ENCODE assay signal across 26 cellular contexts in the genomic region with DNA sequence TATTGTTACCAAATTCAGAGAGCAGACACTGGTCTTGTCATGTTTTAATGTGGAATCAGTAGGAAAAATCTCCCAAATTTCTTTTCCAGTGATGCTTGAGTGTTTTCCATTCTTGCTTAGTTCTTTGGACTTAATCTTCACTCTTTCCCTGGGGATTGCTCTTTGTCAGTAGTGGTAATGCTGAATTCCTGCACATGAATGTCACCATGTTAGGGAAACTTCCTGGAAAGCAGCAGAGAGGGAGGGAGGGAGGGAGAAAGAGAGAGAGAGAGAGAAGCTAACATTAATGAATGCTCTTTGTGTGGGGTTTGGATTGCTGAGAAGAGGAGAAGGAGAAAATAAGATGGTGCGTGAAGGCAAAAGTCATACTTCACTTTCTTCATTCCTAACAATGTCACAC.
A peak's percentile ranks its signal among the peaks of the same experiment; 100 is the strongest.
DNase-seq lines count a peak whose midpoint lies in the region; ATAC-seq and TF ChIP-seq lines count a peak whose summit lies in the region.
"Had no signal": no experiment of that assay in that cellular context is flagged by ENCODE, and none has a peak within 500 bp of the region (broad histone marks: within the 10 kb centered on the region; RNA-seq: fewer than 3 reads in every experiment).

No MANE protein-coding gene starts in this region.

- in situ Hi-C loops in HAP-1 (cut with MboI; ENCODE audit: low sequenced_read_pairs): no loop called here

- H3K4me1 Mint-ChIP-seq in WTC11: peaks cover 8% of the 10 kb centered on the region

- no peak overlapping the region for H2BK15ac ChIP-seq in neuronal stem cell (ENCODE audit: low read length)

- H3K27me3 ChIP-seq in HAP-1 (ENCODE audit: low read depth) (no peaks in the 10 kb centered on the region), gastroesophageal sphincter (no peaks in the 10 kb centered on the region), neuronal stem cell (ENCODE audit: control insufficient read depth in 3 of 3, insufficient read depth in 3 of 3, low read depth in 1 of 3, low read length in 3 of 3) (no peaks in the 10 kb centered on the region), sigmoid colon (no peaks in the 10 kb centered on the region)

- TF ChIP-seq CTCF in WTC11 (IDR thresholded peaks at IDR 0.05) (no peak), gastroesophageal sphincter (IDR thresholded peaks at IDR 0.05) (no peak), sigmoid colon (IDR thresholded peaks at IDR 0.05) (no peak)

- no peak overlapping the region for H2BK120ac ChIP-seq in neuronal stem cell (ENCODE audit: low read depth, low read length)

- H4K91ac ChIP-seq in neuronal stem cell (ENCODE audit: low read depth, low read length, poor library complexity): no peak overlapping the region

- no peak overlapping the region for H3K23ac ChIP-seq in neuronal stem cell (ENCODE audit: low read depth, low read length, poor library complexity)

- no peaks in the 10 kb centered on the region for H3K36me3 Mint-ChIP-seq in WTC11
- H3K36me3 Mint-ChIP-seq: CD8-positive, alpha-beta T cell had no signal

- no peak for TF ChIP-seq EP300 in gastroesophageal sphincter (IDR thresholded peaks at IDR 0.05)
- TF ChIP-seq EP300 in sigmoid colon (IDR thresholded peaks at IDR 0.05): no peak

- H2AFZ ChIP-seq in neuronal stem cell (ENCODE audit: low read length): peak overlapping the region; percentile 17

- 75 to 89% methylated on average over 1 of the region's 1 CpG for WGBS in gastroesophageal sphincter (ENCODE audit: low coverage in 1 of 2), 2 donors
- WGBS in neuronal stem cell (ENCODE audit: extremely low coverage in 2 of 2, insufficient read length in 2 of 2, insufficient replicate concordance in 1 of 2), 2 donors: no CpG with 5 or more reads among the region's 1 CpG
- WGBS in sigmoid colon, 2 donors: 88 to 100% methylated on average over 1 of the region's 1 CpG

- TF ChIP-seq POLR2A in gastroesophageal sphincter (IDR thresholded peaks at IDR 0.05) (no peak), sigmoid colon (IDR thresholded peaks at IDR 0.05) (no peak)

- peak; percentile 26; the same call in 1 of the 2 replicates for ATAC-seq in WTC11
- peak; percentile 44 for ATAC-seq in gastroesophageal sphincter
- ATAC-seq: CD8-positive, alpha-beta T cell; GM12878 had no signal

- no peaks in the 10 kb centered on the region for H3K27me3 Mint-ChIP-seq in WTC11 (ENCODE audit: low read depth)

- intact Hi-C loops in sigmoid colon (cut with DNase I): no loop called here

- H3K14ac ChIP-seq in neuronal stem cell (ENCODE audit: low read length): no peak overlapping the region

- H3K4ac ChIP-seq in neuronal stem cell (ENCODE audit: low read length): no peak overlapping the region

- no peak overlapping the region for H3K4me3 ChIP-seq in HAP-1
- H3K4me3 ChIP-seq in gastroesophageal sphincter: no peak overlapping the region
- H3K4me3 ChIP-seq in neuronal stem cell (ENCODE audit: low read length in 2 of 2): no peak overlapping the region
- no peak overlapping the region for H3K4me3 ChIP-seq in sigmoid colon
- H3K4me3 ChIP-seq: GM12878 had no signal

- H2AK5ac ChIP-seq in neuronal stem cell (ENCODE audit: low read depth, low read length): no peak overlapping the region

- no peak overlapping the region for H3K27ac ChIP-seq in gastroesophageal sphincter
- H3K27ac ChIP-seq in neuronal stem cell (replicated peaks; ENCODE audit: low read length): no peak overlapping the region
- no peak overlapping the region for H3K27ac ChIP-seq in sigmoid colon

- H3K36me3 ChIP-seq in HAP-1 (replicated peaks): no peaks in the 10 kb centered on the region
- H3K36me3 ChIP-seq in gastroesophageal sphincter: no peaks in the 10 kb centered on the region
- H3K36me3 ChIP-seq in neuronal stem cell (replicated peaks in 1 of 2; ENCODE audit: control insufficient read depth in 2 of 2, insufficient read depth in 2 of 2, low read length in 2 of 2): no peaks in the 10 kb centered on the region
- no peaks in the 10 kb centered on the region for H3K36me3 ChIP-seq in sigmoid colon

- no peaks in the 10 kb centered on the region for H3K79me1 ChIP-seq in neuronal stem cell (ENCODE audit: low read depth, low read length)

- POLR2A ChIA-PET in WTC11 (lab: Charles Lee): no interaction called here

- no peak overlapping the region for H3K27ac Mint-ChIP-seq in WTC11
- H3K27ac Mint-ChIP-seq: CD8-positive, alpha-beta T cell; HFFc6 had no signal

- H3K9me3 Mint-ChIP-seq in WTC11: peaks cover 4% of the 10 kb centered on the region; the same call in 1 of the 2 replicates
- H3K9me3 Mint-ChIP-seq: CD8-positive, alpha-beta T cell had no signal

- no peak overlapping the region for H3K9ac ChIP-seq in neuronal stem cell (ENCODE audit: low read depth, low read length, poor library complexity)

- no peak overlapping the region for H2BK5ac ChIP-seq in neuronal stem cell (ENCODE audit: low read length)

- H3K9me3 ChIP-seq in HAP-1 (no peaks in the 10 kb centered on the region), gastroesophageal sphincter (no peaks in the 10 kb centered on the region), neuronal stem cell (replicated peaks in 1 of 2; ENCODE audit: control insufficient read depth in 2 of 2, insufficient read depth in 1 of 2, low read depth in 1 of 2, low read length in 2 of 2) (peaks cover 0 to 4% of the 10 kb centered on the region in 2 donors), sigmoid colon (no peaks in the 10 kb centered on the region)
- H3K9me3 ChIP-seq: Caco-2 had no signal

- H3K4me3 Mint-ChIP-seq in WTC11: no peak overlapping the region
- H3K4me3 Mint-ChIP-seq: CD8-positive, alpha-beta T cell; HFFc6 had no signal

- H3K4me2 ChIP-seq in neuronal stem cell (ENCODE audit: insufficient read depth, low read length, poor library complexity, severe bottlenecking): no peak overlapping the region

- DNase-seq in HAP-1 (ENCODE audit: low spot score in 2 of 2) (peak; percentile 24 to 79), WTC11 (ENCODE audit: low spot score) (no peak), neuronal stem cell (ENCODE audit: low spot score) (no peak), sigmoid colon (no peak), amygdala (lab: John Stamatoyannopoulos, UW) (no peak)
- DNase-seq in activated CD4-positive, CD25-positive, alpha-beta regulatory T cell treated with anti-CD3 and anti-CD28 coated beads, Interleukin-2, amount 50 U/mL, for 72 hours: no peak
- DNase-seq: C1 segment of cervical spinal cord; Caco-2; CD8-positive, alpha-beta T cell; DMS 273 treated with DMSO at 0.1 percent for 48 hours; DMS79; EL; GDM1; H7; HFFc6; KBM-7; MV-4-11; NCI-H1105; NCI-H1436 treated with DMSO at 0.1 percent for 48 hours; NCI-H187 treated with DMSO at 0.1 percent for 48 hours; NCI-H446; NCI-H524 treated with DMSO at 0.1 percent for 48 hours; NCI-H774; SHP77 had no signal

- CTCF ChIA-PET in WTC11 (lab: Charles Lee): interaction anchor here (0.9 kb wide), 1 partner anchor 181 kb away, joined by 3 read pairs; no protein-coding TSS in a partner anchor

- no peak overlapping the region for H2BK12ac ChIP-seq in neuronal stem cell (ENCODE audit: low read length)

- no peak overlapping the region for H4K8ac ChIP-seq in neuronal stem cell (ENCODE audit: low read depth, low read length)

- H3K18ac ChIP-seq in neuronal stem cell (ENCODE audit: low read length): no peak overlapping the region

- H3K4me1 ChIP-seq in HAP-1: peaks cover 6% of the 10 kb centered on the region; the same call in 1 of the 2 replicates
- H3K4me1 ChIP-seq in gastroesophageal sphincter: peaks cover 0 to 21% (median 0%) of the 10 kb centered on the region in 3 donors
- peaks cover 4 to 13% of the 10 kb centered on the region in 2 donors for H3K4me1 ChIP-seq in neuronal stem cell (ENCODE audit: control insufficient read depth in 2 of 2, insufficient read depth in 1 of 2, low read depth in 1 of 2, low read length in 2 of 2)
- H3K4me1 ChIP-seq in sigmoid colon: peaks cover 0 to 20% (median 6%) of the 10 kb centered on the region in 4 donors

TF ChIP-seq in WTC11, 78 proteins besides CTCF, POLR2A, EP300 and RAD21:
- no peak for TF ChIP-seq ZNF423 (CRISPR knock-in tag; IDR thresholded peaks at IDR 0.05)
- TF ChIP-seq, protein P1, sequence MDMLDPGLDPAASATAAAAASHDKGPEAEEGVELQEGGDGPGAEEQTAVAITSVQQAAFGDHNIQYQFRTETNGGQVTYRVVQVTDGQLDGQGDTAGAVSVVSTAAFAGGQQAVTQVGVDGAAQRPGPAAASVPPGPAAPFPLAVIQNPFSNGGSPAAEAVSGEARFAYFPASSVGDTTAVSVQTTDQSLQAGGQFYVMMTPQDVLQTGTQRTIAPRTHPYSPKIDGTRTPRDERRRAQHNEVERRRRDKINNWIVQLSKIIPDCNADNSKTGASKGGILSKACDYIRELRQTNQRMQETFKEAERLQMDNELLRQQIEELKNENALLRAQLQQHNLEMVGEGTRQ (CRISPR knock-in tag; IDR thresholded peaks at IDR 0.05): no peak
- no peak for TF ChIP-seq NR3C1 (CRISPR knock-in tag; conservative IDR thresholded peaks at IDR 0.05; ENCODE audit: low read depth)
TF ChIP-seq in WTC11: peak in this region for 0.

Comparison
In these comparisons a context has a peak if more than half of its experiments do, and no peak if none do; other contexts are left out.
1. DNase-seq: peak in HAP-1 (2 of 2); none in WTC11 (single experiment), neuronal stem cell (single experiment), sigmoid colon (single experiment), activated CD4-positive, CD25-positive, alpha-beta regulatory T cell treated with anti-CD3 and anti-CD28 coated beads, Interleukin-2, amount 50 U/mL, for 72 hours (single experiment) and amygdala (0 of 56).